14 cellular contexts compared by ENCODE assay signal in genomic region chr10:78976825-78977760, GRCh38.
DNase-seq lines count a peak whose midpoint lies in the region; ATAC-seq and TF ChIP-seq lines count a peak whose summit lies in the region.
"Had no signal": no experiment of that assay in that cellular context is flagged by ENCODE, and none has a peak within 500 bp of the region (broad histone marks: within the 10 kb centered on the region; RNA-seq: fewer than 3 reads in every experiment).

No MANE protein-coding gene starts in this region.

- H4K91ac ChIP-seq in trophoblast cell (ENCODE audit: low read depth, low read length) = no peak overlapping the region

- no peak for ATAC-seq in GM19467 (IDR thresholded peaks at IDR 0.05; ENCODE audit: unreplicated experiment)
- ATAC-seq: CD8-positive, alpha-beta T cell had no signal

- no peaks in the 10 kb centered on the region for H3K36me3 Mint-ChIP-seq in endodermal cell (ENCODE audit: low read depth)

- peaks cover 6% of the 10 kb centered on the region for H3K27me3 Mint-ChIP-seq in endodermal cell (ENCODE audit: insufficient read depth)

- H3K4ac ChIP-seq in trophoblast cell (ENCODE audit: low read depth, low read length) = no peak overlapping the region

- H3K36me3 ChIP-seq in Karpas-422 (ENCODE audit: insufficient read depth, low read length) (no peaks in the 10 kb centered on the region), endodermal cell (ENCODE audit: control insufficient read depth, insufficient read depth, low read length) (no peaks in the 10 kb centered on the region), trophoblast cell (ENCODE audit: control insufficient read depth in 1 of 2, insufficient read depth in 2 of 2, low read length in 2 of 2) (no peaks in the 10 kb centered on the region)
- H3K36me3 ChIP-seq: prostate gland, SJCRH30 had no signal

- H2AFZ ChIP-seq in Karpas-422 (ENCODE audit: low read length) (no peak overlapping the region), trophoblast cell (ENCODE audit: insufficient read depth, low read length, poor library complexity) (no peak overlapping the region)

- peak overlapping the region; percentile 17 for H2BK12ac ChIP-seq in trophoblast cell (ENCODE audit: low read length)

- H3K4me2 ChIP-seq in Karpas-422 (ENCODE audit: low read depth, low read length, poor library complexity, severe bottlenecking) = no peak overlapping the region
- H3K4me2 ChIP-seq in trophoblast cell (ENCODE audit: low read length) = no peak overlapping the region

- 89 to 92% methylated on average over 10 to 13 of the region's 13 CpGs for WGBS in endodermal cell (ENCODE audit: insufficient coverage in 1 of 2, insufficient read length in 1 of 2), 2 experiments
- no CpG with 5 or more reads among the region's 13 CpGs for WGBS in trophoblast cell (ENCODE audit: extremely low coverage, insufficient coverage, insufficient read length)

- no peak overlapping the region for H3K4me3 Mint-ChIP-seq in endodermal cell
- H3K4me3 Mint-ChIP-seq: CD8-positive, alpha-beta T cell had no signal

- H3K9me3 ChIP-seq in Karpas-422 (ENCODE audit: low read length) (no peaks in the 10 kb centered on the region), endodermal cell (ENCODE audit: control insufficient read depth, low read length) (no peaks in the 10 kb centered on the region), trophoblast cell (ENCODE audit: insufficient read depth, low read depth, low read length) (no peaks in the 10 kb centered on the region)
- H3K9me3 ChIP-seq: prostate gland, SJCRH30 had no signal

- no peak overlapping the region for H3K18ac ChIP-seq in trophoblast cell (ENCODE audit: low read length)

- H2AK5ac ChIP-seq in trophoblast cell (ENCODE audit: low read length) = peak overlapping the region; percentile 32

- H3K9me3 Mint-ChIP-seq in endodermal cell = no peaks in the 10 kb centered on the region
- H3K9me3 Mint-ChIP-seq: CD8-positive, alpha-beta T cell had no signal

- peak overlapping the region; percentile 12 for H3K27ac Mint-ChIP-seq in endodermal cell

- H3K27me3 ChIP-seq in Karpas-422 (ENCODE audit: low read length) (no peaks in the 10 kb centered on the region), endodermal cell (ENCODE audit: control insufficient read depth, insufficient read depth, low read length, poor library complexity, severe bottlenecking) (no peaks in the 10 kb centered on the region), trophoblast cell (ENCODE audit: insufficient read depth, low read length) (no peaks in the 10 kb centered on the region)
- H3K27me3 ChIP-seq: SJCRH30 had no signal

- peak; percentile 43 for DNase-seq in CD1c-positive myeloid dendritic cell (ENCODE audit: extremely low spot score)
- no peak for DNase-seq in Karpas-422
- no peak for DNase-seq in endodermal cell
- no peak for DNase-seq in trophoblast cell
- DNase-seq in amygdala (lab: John Stamatoyannopoulos, UW) = no peak
- DNase-seq in islet precursor cell = no peak
- no peak for DNase-seq in RPMI8226
- DNase-seq: CD8-positive, alpha-beta T cell; NCI-H187; NCI-H748 treated with DMSO at 0.1 percent for 48 hours had no signal

- H2BK120ac ChIP-seq in trophoblast cell (ENCODE audit: insufficient read depth, low read length, poor library complexity) = no peak overlapping the region

- no peaks in the 10 kb centered on the region; the same call in 1 of the 2 replicates for H4K20me1 ChIP-seq in Karpas-422 (ENCODE audit: insufficient read depth, low read depth, low read length)

- H3K4me1 Mint-ChIP-seq in endodermal cell = peaks cover 39% of the 10 kb centered on the region

- H4K8ac ChIP-seq in trophoblast cell (ENCODE audit: low read depth, low read length) = no peak overlapping the region

- no peak overlapping the region for H3K27ac ChIP-seq in Karpas-422 (ENCODE audit: low read length)
- H3K27ac ChIP-seq in endodermal cell (ENCODE audit: low read depth, low read length) = no peak overlapping the region
- no peak overlapping the region for H3K27ac ChIP-seq in trophoblast cell (ENCODE audit: low read depth, low read length)
- H3K27ac ChIP-seq: prostate gland, SJCRH30, VCaP had no signal

- no peak overlapping the region for H3K4me3 ChIP-seq in Karpas-422 (ENCODE audit: low read length)
- H3K4me3 ChIP-seq in endodermal cell (ENCODE audit: low read length) = no peak overlapping the region
- H3K4me3 ChIP-seq in trophoblast cell (ENCODE audit: low read depth, low read length) = no peak overlapping the region
- H3K4me3 ChIP-seq: prostate gland, SJCRH30 had no signal

- H3K79me2 ChIP-seq in Karpas-422 (ENCODE audit: low read length) (no peaks in the 10 kb centered on the region), trophoblast cell (ENCODE audit: control insufficient read depth, insufficient read depth, low read length, poor library complexity) (peaks cover 6% of the 10 kb centered on the region)

- H3K23ac ChIP-seq in trophoblast cell (ENCODE audit: low read length) = no peak overlapping the region

- TF ChIP-seq CTCF in endodermal cell (conservative IDR thresholded peaks at IDR 0.05) = no peak

- no peak overlapping the region for H2BK5ac ChIP-seq in trophoblast cell (ENCODE audit: low read depth, low read length, poor library complexity)

- no peaks in the 10 kb centered on the region for H3K9me2 ChIP-seq in Karpas-422 (replicated peaks; ENCODE audit: insufficient read depth, low read length)

- no peak overlapping the region for H4K12ac ChIP-seq in trophoblast cell (ENCODE audit: low read depth, low read length)

- peak overlapping the region; percentile 16; the same call in 1 of the 2 replicates for H3K9ac ChIP-seq in Karpas-422 (ENCODE audit: low read length)
- H3K9ac ChIP-seq in endodermal cell (ENCODE audit: extremely low read depth, low read length, poor library complexity, severe bottlenecking) = no peak overlapping the region
- H3K9ac ChIP-seq in trophoblast cell (ENCODE audit: low read length) = no peak overlapping the region

- H3K4me1 ChIP-seq in Karpas-422 (ENCODE audit: low read length) = peaks cover 32% of the 10 kb centered on the region
- peaks cover 18% of the 10 kb centered on the region for H3K4me1 ChIP-seq in endodermal cell (ENCODE audit: control insufficient read depth, insufficient read depth, low read length)
- peaks cover 31 to 51% of the 10 kb centered on the region in 2 experiments for H3K4me1 ChIP-seq in trophoblast cell (ENCODE audit: control insufficient read depth in 1 of 2, insufficient read depth in 2 of 2, low read length in 2 of 2)

- H3K14ac ChIP-seq in trophoblast cell (ENCODE audit: low read length) = no peak overlapping the region

- H3K79me1 ChIP-seq in trophoblast cell (ENCODE audit: low read length) = peaks cover 16% of the 10 kb centered on the region
